ENCODE assay signal across 10 cellular contexts in genomic region chr1:193270996-193271395, GRCh38.
DNase-seq lines count a peak whose midpoint lies in the region; ATAC-seq and TF ChIP-seq lines count a peak whose summit lies in the region.
"Had no signal": no experiment of that assay in that cellular context is flagged by ENCODE, and none has a peak within 500 bp of the region (broad histone marks: within the 10 kb centered on the region; RNA-seq: fewer than 3 reads in every experiment).

No MANE protein-coding gene starts in this region.

- no peak for TF ChIP-seq POLR2A in uterus (IDR thresholded peaks at IDR 0.05)

- no peaks in the 10 kb centered on the region for H3K4me1 ChIP-seq in endodermal cell (ENCODE audit: control insufficient read depth, insufficient read depth, low read length)
- H3K4me1 ChIP-seq in uterus, result no peaks in the 10 kb centered on the region

- no peaks in the 10 kb centered on the region for H3K27me3 ChIP-seq in endodermal cell (ENCODE audit: control insufficient read depth, insufficient read depth, low read length, poor library complexity, severe bottlenecking)
- no peaks in the 10 kb centered on the region for H3K27me3 ChIP-seq in uterus

- H3K4me3 ChIP-seq in endodermal cell (ENCODE audit: low read length) (no peak overlapping the region), uterus (no peak overlapping the region)

- peaks cover 46% of the 10 kb centered on the region for H3K9me3 Mint-ChIP-seq in endodermal cell
- H3K9me3 Mint-ChIP-seq in activated naive CD8-positive, alpha-beta T cell treated with anti-CD3 and anti-CD28 coated beads, Interleukin-2, amount 50 U/mL, for 24 hours, result no peaks in the 10 kb centered on the region

- WGBS in endodermal cell (ENCODE audit: insufficient coverage in 1 of 2, insufficient read length in 1 of 2), 2 experiments, result 83 to 96% methylated on average over 1 to 2 of the region's 2 CpGs

- DNase-seq in HCEC 1CT (peak; percentile 85), iris pigment epithelial cell (ENCODE audit: low read depth) (peak; percentile 96), endodermal cell (no peak), uterus (no peak)
- no peak for DNase-seq in activated naive CD8-positive, alpha-beta T cell treated with anti-CD3 and anti-CD28 coated beads, Interleukin-2, amount 50 U/mL, for 24 hours
- DNase-seq: activated CD8-positive, alpha-beta memory T cell treated with anti-CD3 and anti-CD28 coated beads, Interleukin-2, amount 50 U/mL, for 4 hours; Right ventricle myocardium superior had no signal

- peaks cover 11% of the 10 kb centered on the region for H3K4me1 Mint-ChIP-seq in endodermal cell
- H3K4me1 Mint-ChIP-seq in activated naive CD8-positive, alpha-beta T cell treated with anti-CD3 and anti-CD28 coated beads, Interleukin-2, amount 50 U/mL, for 24 hours, result peaks cover 5% of the 10 kb centered on the region

- H3K4me3 Mint-ChIP-seq in endodermal cell, result no peak overlapping the region
- H3K4me3 Mint-ChIP-seq in activated naive CD8-positive, alpha-beta T cell treated with anti-CD3 and anti-CD28 coated beads, Interleukin-2, amount 50 U/mL, for 24 hours, result no peak overlapping the region

- H3K9ac ChIP-seq in endodermal cell (ENCODE audit: extremely low read depth, low read length, poor library complexity, severe bottlenecking), result no peak overlapping the region

- H3K27me3 Mint-ChIP-seq in endodermal cell (ENCODE audit: insufficient read depth), result no peaks in the 10 kb centered on the region
- H3K27me3 Mint-ChIP-seq in activated naive CD8-positive, alpha-beta T cell treated with anti-CD3 and anti-CD28 coated beads, Interleukin-2, amount 50 U/mL, for 24 hours, result no peaks in the 10 kb centered on the region

- peaks cover 47% of the 10 kb centered on the region for H3K36me3 Mint-ChIP-seq in endodermal cell (ENCODE audit: low read depth)
- peaks cover 43% of the 10 kb centered on the region for H3K36me3 Mint-ChIP-seq in activated naive CD8-positive, alpha-beta T cell treated with anti-CD3 and anti-CD28 coated beads, Interleukin-2, amount 50 U/mL, for 24 hours (ENCODE audit: low read depth)

- H3K27ac ChIP-seq in endodermal cell (ENCODE audit: low read depth, low read length) (no peak overlapping the region), uterus (no peak overlapping the region)

- no peak overlapping the region for H3K27ac Mint-ChIP-seq in endodermal cell
- H3K27ac Mint-ChIP-seq in activated naive CD8-positive, alpha-beta T cell treated with anti-CD3 and anti-CD28 coated beads, Interleukin-2, amount 50 U/mL, for 24 hours, result no peak overlapping the region

- H3K9me3 ChIP-seq in endodermal cell (ENCODE audit: control insufficient read depth, low read length), result peaks cover 27% of the 10 kb centered on the region
- no peaks in the 10 kb centered on the region for H3K9me3 ChIP-seq in uterus

- ATAC-seq in GM18858 (IDR thresholded peaks at IDR 0.05; ENCODE audit: unreplicated experiment) (peak; percentile 93), HG03520 (IDR thresholded peaks at IDR 0.05; ENCODE audit: unreplicated experiment) (peak; percentile 97), SK-N-SH treated with all-trans-retinoic acid at 6 μM for 48 hours (no peak)
- no peak for ATAC-seq in activated naive CD8-positive, alpha-beta T cell treated with anti-CD3 and anti-CD28 coated beads, Interleukin-2, amount 50 U/mL, for 24 hours

- H3K36me3 ChIP-seq in endodermal cell (ENCODE audit: control insufficient read depth, insufficient read depth, low read length), result peaks cover 4% of the 10 kb centered on the region
- H3K36me3 ChIP-seq in uterus, result no peaks in the 10 kb centered on the region

- TF ChIP-seq CTCF in endodermal cell (conservative IDR thresholded peaks at IDR 0.05) (no peak), uterus (IDR thresholded peaks at IDR 0.05) (no peak)

- intact Hi-C loops in uterus (cut with DNase I; ENCODE audit: low total_unique reads), result no loop called here

TF ChIP-seq in SK-N-SH treated with all-trans-retinoic acid at 6 μM for 48 hours, 23 proteins besides CTCF, POLR2A, EP300 and RAD21:
- TF ChIP-seq GLIS3 (CRISPR knock-in tag; IDR thresholded peaks at IDR 0.05) (no peak), ZNF565 (CRISPR knock-in tag; conservative IDR thresholded peaks at IDR 0.05; ENCODE audit: low read depth) (no peak)
TF ChIP-seq in SK-N-SH treated with all-trans-retinoic acid at 6 μM for 48 hours: peak in this region for 0.

Comparison
In these comparisons a context has a peak if more than half of its experiments do, and no peak if none do; other contexts are left out.
1. ATAC-seq: peak in GM18858 (single experiment) and HG03520 (single experiment); none in SK-N-SH treated with all-trans-retinoic acid at 6 μM for 48 hours (single experiment) and activated naive CD8-positive, alpha-beta T cell treated with anti-CD3 and anti-CD28 coated beads, Interleukin-2, amount 50 U/mL, for 24 hours (single experiment).
2. DNase-seq: peak in HCEC 1CT (single experiment) and iris pigment epithelial cell (single experiment); none in endodermal cell (single experiment), uterus (0 of 2) and activated naive CD8-positive, alpha-beta T cell treated with anti-CD3 and anti-CD28 coated beads, Interleukin-2, amount 50 U/mL, for 24 hours (single experiment).